ENCODE assay signal across 1 cellular context in the genomic region with DNA sequence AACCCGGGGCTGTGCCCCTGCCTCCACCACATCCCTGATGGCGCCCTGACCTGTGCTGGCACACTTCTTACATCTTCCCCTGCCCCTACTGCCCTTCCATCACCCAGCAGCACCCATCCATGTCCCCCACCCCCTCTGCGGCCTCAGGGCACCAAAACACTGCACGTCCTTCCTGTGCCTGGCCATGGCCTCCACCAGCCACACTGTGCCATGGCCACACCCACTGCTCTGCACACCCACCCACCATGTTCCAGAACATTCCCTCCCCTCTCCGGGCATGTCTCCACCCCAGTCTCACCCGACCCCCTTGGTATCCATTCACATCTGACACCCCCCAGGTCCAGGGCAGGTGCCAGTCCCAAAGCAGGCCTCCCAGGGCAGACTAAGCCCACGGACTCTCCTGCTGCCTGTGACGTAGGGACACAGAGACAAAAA.
TF ChIP-seq lines count a peak whose summit lies in the region.

No MANE protein-coding gene starts in this region.

TF ChIP-seq in H1, 55 proteins besides CTCF, POLR2A, EP300 and RAD21:
- TF ChIP-seq BCL11A (IDR thresholded peaks at IDR 0.05; ENCODE audit: low read depth in 2 of 2, low read length in 2 of 2) (no peak), POU5F1 (IDR thresholded peaks at IDR 0.05; ENCODE audit: low read depth, low read length) (no peak), RXRA (IDR thresholded peaks at IDR 0.05; ENCODE audit: insufficient read depth, low read depth, low read length) (no peak), SP2 (IDR thresholded peaks at IDR 0.05; ENCODE audit: low read length) (no peak), TEAD4 (IDR thresholded peaks at IDR 0.05; ENCODE audit: low read depth, low read length) (no peak), GTF2F1 (IDR thresholded peaks at IDR 0.05; ENCODE audit: borderline replicate concordance, low read depth, low read length) (no peak), KDM1A (IDR thresholded peaks at IDR 0.05; ENCODE audit: borderline replicate concordance, low read length) (no peak), GABPA (IDR thresholded peaks at IDR 0.05; ENCODE audit: borderline replicate concordance, insufficient read depth, low read length) (no peak), RBBP5 (IDR thresholded peaks at IDR 0.05; ENCODE audit: borderline replicate concordance, low read depth, low read length) (no peak), JUN (IDR thresholded peaks at IDR 0.05; ENCODE audit: low read depth, low read length) (no peak)
TF ChIP-seq in H1: peak in this region for 0.
